In genomic region chr16:26433807-26434206, GRCh38 we compare ENCODE assay signal across 29 cellular contexts.
"Had no signal": no experiment of that assay in that cellular context is flagged by ENCODE, and none has a peak within 500 bp of the region (broad histone marks: within the 10 kb centered on the region; RNA-seq: fewer than 3 reads in every experiment).

No MANE protein-coding gene starts in this region.

- H3K4me2 ChIP-seq: hepatocyte had no signal

- H3K4me1 ChIP-seq: colonic mucosa, esophagus muscularis mucosa, esophagus squamous epithelium, foreskin keratinocyte, gastrocnemius medialis, gastroesophageal sphincter, heart left ventricle, heart right ventricle had no signal

- H2AFZ ChIP-seq: hepatocyte had no signal

- H3K9me3 ChIP-seq: colonic mucosa, esophagus squamous epithelium, gastrocnemius medialis had no signal

- H3K79me2 ChIP-seq: hepatocyte had no signal

- H3K27me3 ChIP-seq: colonic mucosa, esophagus muscularis mucosa, esophagus squamous epithelium, foreskin keratinocyte, gastrocnemius medialis, gastroesophageal sphincter, heart left ventricle, heart right ventricle, hepatocyte had no signal

- H3K27ac ChIP-seq: colonic mucosa, coronary artery, dorsolateral prefrontal cortex, epithelial cell of prostate, esophagus muscularis mucosa, esophagus squamous epithelium, foreskin keratinocyte, gastrocnemius medialis, gastroesophageal sphincter, heart left ventricle, heart right ventricle, hepatocyte had no signal

- H3K36me3 ChIP-seq: colonic mucosa, esophagus muscularis mucosa, esophagus squamous epithelium, gastrocnemius medialis, gastroesophageal sphincter, heart left ventricle, heart right ventricle had no signal

- H3K4me3 ChIP-seq: colonic mucosa, coronary artery, dorsolateral prefrontal cortex, esophagus muscularis mucosa, esophagus squamous epithelium, gastrocnemius medialis, gastroesophageal sphincter, heart left ventricle, heart right ventricle, hepatocyte had no signal

- DNase-seq: colonic mucosa; cortex of kidney; dermis blood vessel endothelial cell; dorsolateral prefrontal cortex; effector CD4-positive, alpha-beta T cell; effector CD8-positive, alpha-beta T cell; effector memory CD4-positive, alpha-beta T cell; effector memory CD8-positive, alpha-beta T cell; endodermal cell; erythroblast; esophagus squamous epithelium; foreskin fibroblast; foreskin keratinocyte; foreskin melanocyte; gastrocnemius medialis; glutamatergic neuron; head of caudate nucleus; heart left ventricle; heart right ventricle had no signal

- FAIRE-seq: colon, endometrium, endothelial cell of umbilical vein, frontal cortex had no signal

- ATAC-seq: effector memory CD8-positive, alpha-beta T cell; esophagus mucosa; foreskin keratinocyte; gastrocnemius medialis; gastroesophageal sphincter; heart left ventricle; heart right ventricle had no signal
